13 cellular contexts compared by ENCODE assay signal in genomic region chr2:160574472-160575140, GRCh38.
A peak's percentile ranks its signal among the peaks of the same experiment; 100 is the strongest.
DNase-seq lines count a peak whose midpoint lies in the region; ATAC-seq and TF ChIP-seq lines count a peak whose summit lies in the region.
"Had no signal": no experiment of that assay in that cellular context is flagged by ENCODE, and none has a peak within 500 bp of the region (broad histone marks: within the 10 kb centered on the region; RNA-seq: fewer than 3 reads in every experiment).

No MANE protein-coding gene starts in this region.

- TF ChIP-seq CTCF in MCF 10A (IDR thresholded peaks at IDR 0.05; ENCODE audit: unreplicated experiment): no peak
- no peak for TF ChIP-seq CTCF in breast epithelium (IDR thresholded peaks at IDR 0.05)
- TF ChIP-seq CTCF in upper lobe of right lung (IDR thresholded peaks at IDR 0.05): no peak

- no peak overlapping the region for H3K27ac Mint-ChIP-seq in MCF 10A (ENCODE audit: low read depth, unreplicated experiment)
- H3K27ac Mint-ChIP-seq: natural killer cell had no signal

- no peaks in the 10 kb centered on the region for H3K27me3 ChIP-seq in breast epithelium
- H3K27me3 ChIP-seq in upper lobe of right lung: no peaks in the 10 kb centered on the region
- H3K27me3 ChIP-seq: BLaER1 treated with 17β-estradiol and CSF1 and Interleukin-3, amounts not matched to agents 10 nM and 100 nM had no signal

- intact Hi-C loops in MCF 10A (cut with micrococcal nuclease) (no loop called here), breast epithelium (cut with DNase I; ENCODE audit: low total_unique reads) (loop anchor here (5.0 kb wide), 1 partner anchor 78 kb away; no protein-coding TSS in a partner anchor), upper lobe of right lung (cut with DNase I) (no loop called here)

- no peak overlapping the region for H3K4me3 Mint-ChIP-seq in MCF 10A (ENCODE audit: unreplicated experiment)
- H3K4me3 Mint-ChIP-seq: central memory CD8-positive, alpha-beta T cell; natural killer cell had no signal

- no peaks in the 10 kb centered on the region for H3K4me1 ChIP-seq in breast epithelium
- H3K4me1 ChIP-seq in upper lobe of right lung: peaks cover 9% of the 10 kb centered on the region

- CTCF ChIA-PET in MCF 10A (lab: Yijun Ruan, JAX): interaction anchor here (0.6 kb wide), 2 partner anchors 196 to 251 kb away, joined by 3 read pairs; no protein-coding TSS in a partner anchor

- no peaks in the 10 kb centered on the region for H3K4me1 Mint-ChIP-seq in MCF 10A (ENCODE audit: insufficient read depth, unreplicated experiment)
- H3K4me1 Mint-ChIP-seq: central memory CD8-positive, alpha-beta T cell; natural killer cell had no signal

- H3K36me3 Mint-ChIP-seq in MCF 10A (ENCODE audit: insufficient read depth, unreplicated experiment): no peaks in the 10 kb centered on the region
- H3K36me3 Mint-ChIP-seq: natural killer cell had no signal

- peak; percentile 40 for ATAC-seq in upper lobe of right lung
- ATAC-seq in HG03196 (IDR thresholded peaks at IDR 0.05; ENCODE audit: unreplicated experiment): no peak
- ATAC-seq in GM19328 (IDR thresholded peaks at IDR 0.05; ENCODE audit: unreplicated experiment): no peak
- no peak for ATAC-seq in HG02884 (IDR thresholded peaks at IDR 0.05; ENCODE audit: unreplicated experiment)
- ATAC-seq: natural killer cell had no signal

- BruUV-seq in MCF 10A (replicated peaks; lab: Mats Ljungman, UMichigan): no TSS peak

- TF ChIP-seq POLR2A in breast epithelium (IDR thresholded peaks at IDR 0.05): no peak

- H3K27ac ChIP-seq in breast epithelium (no peak overlapping the region), upper lobe of right lung (no peak overlapping the region)
- H3K27ac ChIP-seq: BLaER1 treated with 17β-estradiol and CSF1 and Interleukin-3, amounts not matched to agents 10 nM and 100 nM had no signal

- H3K9me3 ChIP-seq in breast epithelium (peaks cover 0 to 7% of the 10 kb centered on the region in 2 donors), upper lobe of right lung (no peaks in the 10 kb centered on the region)

- H3K4me3 ChIP-seq in breast epithelium: no peak overlapping the region
- no peak overlapping the region for H3K4me3 ChIP-seq in upper lobe of right lung
- H3K4me3 ChIP-seq: BLaER1 treated with 17β-estradiol and CSF1 and Interleukin-3, amounts not matched to agents 10 nM and 100 nM had no signal

- H3K36me3 ChIP-seq in breast epithelium (no peaks in the 10 kb centered on the region), upper lobe of right lung (no peaks in the 10 kb centered on the region)
- H3K36me3 ChIP-seq: BLaER1 treated with 17β-estradiol and CSF1 and Interleukin-3, amounts not matched to agents 10 nM and 100 nM had no signal

- DNase-seq in MCF 10A (ENCODE audit: unreplicated experiment) (peak; percentile 74), breast epithelium (ENCODE audit: low spot score in 2 of 2) (no peak), SKM-1 (lab: John Stamatoyannopoulos, UW; ENCODE audit: unreplicated experiment) (peak; percentile 49), foreskin melanocyte (peak; percentile 67), upper lobe of right lung (no peak)
- DNase-seq: natural killer cell, NCI-H524, T-helper 1 cell had no signal

- POLR2A ChIA-PET in MCF 10A (lab: Yijun Ruan, JAX): interaction anchor here (0.7 kb wide), 1 partner anchor 366 kb away, joined by 3 read pairs; no protein-coding TSS in a partner anchor

- H3K9me3 Mint-ChIP-seq in MCF 10A (ENCODE audit: unreplicated experiment): no peaks in the 10 kb centered on the region
- H3K9me3 Mint-ChIP-seq: central memory CD8-positive, alpha-beta T cell; natural killer cell had no signal

- no peaks in the 10 kb centered on the region for H3K27me3 Mint-ChIP-seq in MCF 10A (ENCODE audit: insufficient read depth, unreplicated experiment)
- H3K27me3 Mint-ChIP-seq: central memory CD8-positive, alpha-beta T cell had no signal

Comparison
In these comparisons a context has a peak if more than half of its experiments do, and no peak if none do; other contexts are left out.
1. DNase-seq: peak in MCF 10A (single experiment), SKM-1 (single experiment) and foreskin melanocyte (single experiment); none in breast epithelium (0 of 2) and upper lobe of right lung (single experiment).